In genomic region chr18:22394428-22394827, GRCh38 we compare ENCODE assay signal across 18 cellular contexts. TPM values are rescaled to one million over a fixed set of nuclear protein-coding genes. Genes with fewer than 3 reads are reported as not detected.
DNase-seq lines count a peak whose midpoint lies in the region; ATAC-seq and TF ChIP-seq lines count a peak whose summit lies in the region.
"Had no signal": no experiment of that assay in that cellular context is flagged by ENCODE, and none has a peak within 500 bp of the region (broad histone marks: within the 10 kb centered on the region; RNA-seq: fewer than 3 reads in every experiment).

No MANE protein-coding gene starts in this region.

- H3K36me3 ChIP-seq in HEK293 (ENCODE audit: control insufficient read depth in 2 of 2, insufficient read depth in 1 of 2, low read length in 2 of 2) = no peaks in the 10 kb centered on the region
- H3K36me3 ChIP-seq: BE2C had no signal

- no peak overlapping the region for H3K4me3 ChIP-seq in HEK293 (ENCODE audit: low read depth, low read length)
- H3K4me3 ChIP-seq: GM23338, K562 had no signal

- no peak for TF ChIP-seq CTCF in HEK293 (tag by site-specific recombination; IDR thresholded peaks at IDR 0.05)

- ATAC-seq in GM18867 (IDR thresholded peaks at IDR 0.05; ENCODE audit: unreplicated experiment) (peak; percentile 77), HG02970 (IDR thresholded peaks at IDR 0.05; ENCODE audit: low FRiP score, unreplicated experiment) (no peak), HG03045 (IDR thresholded peaks at IDR 0.05; ENCODE audit: unreplicated experiment) (no peak), esophagus mucosa (no peak)
- ATAC-seq: GM23338, K562 had no signal

- CTCF ChIA-PET in HEK293 (lab: Yijun Ruan, JAX) = no interaction called here

- H3K9me3 ChIP-seq in HEK293 (ENCODE audit: control insufficient read depth, insufficient read depth, low read depth, low read length) = no peaks in the 10 kb centered on the region
- H3K9me3 ChIP-seq: BE2C had no signal

- H3K4me1 ChIP-seq in HEK293 (ENCODE audit: control insufficient read depth, insufficient read depth, low read length) = no peaks in the 10 kb centered on the region
- H3K4me1 ChIP-seq: BE2C had no signal

- POLR2A ChIA-PET in HEK293 (lab: Yijun Ruan, JAX) = no interaction called here

- intact Hi-C loops in posterior vena cava (cut with DNase I) = no loop called here

- DNase-seq in RPMI8226 = peak; percentile 10
- peak; percentile 55 for DNase-seq in myocyte (ENCODE audit: low read depth)
- no peak for DNase-seq in posterior vena cava (ENCODE audit: low spot score)
- DNase-seq: BE2C; CD4-positive, alpha-beta memory T cell; DMS79; EL; H7 had no signal

- no peak overlapping the region for H3K27ac ChIP-seq in HEK293 (ENCODE audit: extremely low read depth, low read depth, low read length)
- H3K27ac ChIP-seq: C4-2B, HL-60 had no signal

TF ChIP-seq in HEK293, 187 proteins besides CTCF, POLR2A, EP300 and RAD21:
- TF ChIP-seq ZNF140 (tag by site-specific recombination; IDR thresholded peaks at IDR 0.05) (no peak), ELK4 (IDR thresholded peaks at IDR 0.05; ENCODE audit: borderline replicate concordance, low read depth, low read length) (no peak), ZNF777 (tag by site-specific recombination; IDR thresholded peaks at IDR 0.05; ENCODE audit: borderline replicate concordance) (no peak), PRDM4 (tag by site-specific recombination; IDR thresholded peaks at IDR 0.05) (peak; percentile 69), ZNF112 (tag by site-specific recombination; IDR thresholded peaks at IDR 0.05) (no peak)

RNA-seq across cellular contexts. Expression of gene CTAGE1, which starts 23.3 kb away (rescaled TPM):
- 0.05 TPM in 1 of 2 replicates, not detected in the other for total RNA-seq in myocyte
- not detected for polyA plus RNA-seq in myocyte (2012)
- total RNA-seq in posterior vena cava = not detected
- total RNA-seq in esophagus mucosa = not detected
- total RNA-seq: CD4-positive, alpha-beta memory T cell; H7; K562 had no signal
- polyA plus RNA-seq: AG04450; CD4-positive, alpha-beta memory T cell; K562 had no signal
